ENCODE assay signal across 8 cellular contexts in the genomic region with DNA sequence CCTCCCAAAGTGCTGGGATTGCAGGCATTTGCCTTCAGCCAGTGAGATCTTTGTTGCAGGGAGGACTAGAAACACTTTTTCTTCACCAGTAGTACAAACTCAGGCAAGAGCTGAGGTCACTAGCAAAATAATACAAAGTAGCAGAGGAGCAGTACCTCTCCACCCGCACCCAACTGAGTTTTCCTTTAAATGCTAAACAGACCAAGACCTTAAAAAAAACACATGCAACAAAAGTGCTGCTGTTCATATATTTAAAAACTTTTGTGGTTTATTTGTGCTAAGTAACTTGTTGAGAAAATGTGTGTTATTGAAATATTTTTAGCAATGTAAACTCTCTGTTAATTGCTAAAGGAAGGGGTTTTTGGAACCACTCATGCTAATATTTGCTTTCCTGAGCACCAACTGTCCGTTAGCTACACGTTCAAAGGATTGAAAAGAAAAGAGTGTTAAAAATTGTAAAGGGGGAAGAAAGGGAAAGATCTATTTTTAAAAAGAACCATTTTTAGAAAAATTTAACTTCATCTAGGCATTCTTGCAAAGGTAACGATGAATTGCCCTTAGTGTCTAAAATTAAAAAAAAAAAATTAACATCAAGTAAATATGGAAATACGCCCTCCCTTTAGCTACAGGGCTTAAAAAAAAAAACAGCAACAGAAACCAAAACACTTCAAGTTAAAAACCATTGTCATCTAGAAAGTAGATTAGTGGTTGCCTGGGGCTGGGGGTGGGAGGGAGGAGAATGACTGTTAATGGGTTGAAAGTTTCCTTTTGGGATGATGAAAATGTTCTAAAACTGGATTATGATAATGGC.
DNase-seq lines count a peak whose midpoint lies in the region; ATAC-seq, FAIRE-seq and TF ChIP-seq lines count a peak whose summit lies in the region.

No MANE protein-coding gene starts in this region.

- peaks cover 10% of the 10 kb centered on the region for H3K4me1 Mint-ChIP-seq in activated T-helper 17 cell treated with anti-CD3 and anti-CD28 coated beads, Interleukin-2, amount 50 U/mL, for 72 hours

- POLR2A ChIA-PET in A549 (lab: Yijun Ruan, JAX), result no interaction called here

- DNase-seq in A549 (ENCODE audit: low read depth in 1 of 2, low spot score in 1 of 2), result no peak
- DNase-seq in NCI-H526 treated with DMSO at 0.1 percent for 48 hours (lab: John Stamatoyannopoulos, UW), result no peak
- DNase-seq in effector memory CD4-positive, alpha-beta T cell, result no peak
- no peak for DNase-seq in breast epithelium (ENCODE audit: low spot score in 2 of 2)
- no peak for DNase-seq in DMS114 treated with DMSO at 0.1 percent for 48 hours (lab: John Stamatoyannopoulos, UW; ENCODE audit: unreplicated experiment)

- H3K4me3 Mint-ChIP-seq in activated T-helper 17 cell treated with anti-CD3 and anti-CD28 coated beads, Interleukin-2, amount 50 U/mL, for 72 hours, result peak overlapping the region; percentile 50

- no peaks in the 10 kb centered on the region for H3K4me1 ChIP-seq in A549
- no peaks in the 10 kb centered on the region for H3K4me1 ChIP-seq in effector memory CD4-positive, alpha-beta T cell (ENCODE audit: control insufficient read depth, insufficient read depth, low read length, poor library complexity, severe bottlenecking)
- H3K4me1 ChIP-seq in breast epithelium, result no peaks in the 10 kb centered on the region

- TF ChIP-seq POLR2A in A549 (IDR thresholded peaks at IDR 0.05; ENCODE audit: low read length), result no peak
- TF ChIP-seq POLR2A in breast epithelium (IDR thresholded peaks at IDR 0.05), result no peak

- no peak for TF ChIP-seq RAD21 in A549 (conservative IDR thresholded peaks at IDR 0.05 in 1 of 2, IDR thresholded peaks at IDR 0.05 in 1 of 2)

- no peak overlapping the region for H3K4me3 ChIP-seq in A549
- H3K4me3 ChIP-seq in effector memory CD4-positive, alpha-beta T cell (ENCODE audit: insufficient read depth, low read depth, low read length, poor library complexity, severe bottlenecking), result no peak overlapping the region
- no peak overlapping the region for H3K4me3 ChIP-seq in breast epithelium

- no peaks in the 10 kb centered on the region for H3K36me3 ChIP-seq in effector memory CD4-positive, alpha-beta T cell (ENCODE audit: control insufficient read depth, insufficient read depth, low read length)
- H3K36me3 ChIP-seq in breast epithelium, result no peaks in the 10 kb centered on the region

- ATAC-seq in A549, result no peak
- ATAC-seq in GM19372 (IDR thresholded peaks at IDR 0.05; ENCODE audit: low read depth, unreplicated experiment), result peak; percentile 80
- peak; percentile 93 for ATAC-seq in HG03159 (IDR thresholded peaks at IDR 0.05; ENCODE audit: unreplicated experiment)
- ATAC-seq in activated T-helper 17 cell treated with anti-CD3 and anti-CD28 coated beads, Interleukin-2, amount 50 U/mL, for 72 hours (replicated peaks), result peak; percentile 95

- FAIRE-seq in A549 (lab: Jason Lieb, UNC), result no peak

- H3K27me3 Mint-ChIP-seq in activated T-helper 17 cell treated with anti-CD3 and anti-CD28 coated beads, Interleukin-2, amount 50 U/mL, for 72 hours, result peaks cover 6% of the 10 kb centered on the region

- TF ChIP-seq CTCF in A549 (IDR thresholded peaks at IDR 0.05) (no peak), breast epithelium (IDR thresholded peaks at IDR 0.05) (no peak)

- H3K27ac ChIP-seq in A549, result no peak overlapping the region
- H3K27ac ChIP-seq in effector memory CD4-positive, alpha-beta T cell (ENCODE audit: insufficient read depth, low read length, poor library complexity, severe bottlenecking), result no peak overlapping the region
- no peak overlapping the region for H3K27ac ChIP-seq in breast epithelium

- CTCF ChIA-PET in A549 (lab: Yijun Ruan, JAX), result interaction anchor here (1.4 to 2.6 kb wide), 2 partner anchors 8 to 23 kb away, joined by 3 to 9 read pairs; no protein-coding TSS in a partner anchor

- H3K9me3 ChIP-seq in A549 (no peaks in the 10 kb centered on the region), breast epithelium (no peaks in the 10 kb centered on the region)
- H3K9me3 ChIP-seq in effector memory CD4-positive, alpha-beta T cell (ENCODE audit: control insufficient read depth, low read length), result no peaks in the 10 kb centered on the region

- intact Hi-C loops in breast epithelium (cut with DNase I; ENCODE audit: low total_unique reads), result no loop called here

- peak overlapping the region; percentile 9; the same call in 1 of the 3 replicates for H3K4me2 ChIP-seq in A549

- H3K27me3 ChIP-seq in effector memory CD4-positive, alpha-beta T cell (replicated peaks; ENCODE audit: control insufficient read depth, insufficient read depth, low read length, poor library complexity, severe bottlenecking), result no peaks in the 10 kb centered on the region
- H3K27me3 ChIP-seq in breast epithelium, result no peaks in the 10 kb centered on the region

- no peaks in the 10 kb centered on the region for H3K9me3 Mint-ChIP-seq in activated T-helper 17 cell treated with anti-CD3 and anti-CD28 coated beads, Interleukin-2, amount 50 U/mL, for 72 hours

- no peak for TF ChIP-seq EP300 in A549 (IDR thresholded peaks at IDR 0.05)

- H3K27ac Mint-ChIP-seq in activated T-helper 17 cell treated with anti-CD3 and anti-CD28 coated beads, Interleukin-2, amount 50 U/mL, for 72 hours, result peak overlapping the region; percentile 69

- no peaks in the 10 kb centered on the region for H3K36me3 Mint-ChIP-seq in activated T-helper 17 cell treated with anti-CD3 and anti-CD28 coated beads, Interleukin-2, amount 50 U/mL, for 72 hours (ENCODE audit: low read depth)

- 78% methylated on average over 5 of the region's 5 CpGs for WGBS in A549 (ENCODE audit: missing lambda C conversion rate)

TF ChIP-seq in A549, 52 proteins besides CTCF, POLR2A, EP300 and RAD21:
- TF ChIP-seq JUN (IDR thresholded peaks at IDR 0.05) (no peak), EHF (CRISPR knock-in tag; IDR thresholded peaks at IDR 0.05) (no peak), SREBF2 (IDR thresholded peaks at IDR 0.05) (no peak), PHF8 (IDR thresholded peaks at IDR 0.05; ENCODE audit: borderline replicate concordance, low read depth) (no peak), ZFP36 (IDR thresholded peaks at IDR 0.05; ENCODE audit: borderline replicate concordance, partially characterized antibody) (no peak), HDAC2 (IDR thresholded peaks at IDR 0.05) (no peak), HOXB13 (CRISPR knock-in tag; IDR thresholded peaks at IDR 0.05; ENCODE audit: low read depth) (no peak), HEYL (CRISPR knock-in tag; IDR thresholded peaks at IDR 0.05) (no peak)
- TF ChIP-seq, protein P1, sequence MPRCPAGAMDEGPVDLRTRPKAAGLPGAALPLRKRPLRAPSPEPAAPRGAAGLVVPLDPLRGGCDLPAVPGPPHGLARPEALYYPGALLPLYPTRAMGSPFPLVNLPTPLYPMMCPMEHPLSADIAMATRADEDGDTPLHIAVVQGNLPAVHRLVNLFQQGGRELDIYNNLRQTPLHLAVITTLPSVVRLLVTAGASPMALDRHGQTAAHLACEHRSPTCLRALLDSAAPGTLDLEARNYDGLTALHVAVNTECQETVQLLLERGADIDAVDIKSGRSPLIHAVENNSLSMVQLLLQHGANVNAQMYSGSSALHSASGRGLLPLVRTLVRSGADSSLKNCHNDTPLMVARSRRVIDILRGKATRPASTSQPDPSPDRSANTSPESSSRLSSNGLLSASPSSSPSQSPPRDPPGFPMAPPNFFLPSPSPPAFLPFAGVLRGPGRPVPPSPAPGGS (IDR thresholded peaks at IDR 0.05), result no peak
- TF ChIP-seq, protein P2, sequence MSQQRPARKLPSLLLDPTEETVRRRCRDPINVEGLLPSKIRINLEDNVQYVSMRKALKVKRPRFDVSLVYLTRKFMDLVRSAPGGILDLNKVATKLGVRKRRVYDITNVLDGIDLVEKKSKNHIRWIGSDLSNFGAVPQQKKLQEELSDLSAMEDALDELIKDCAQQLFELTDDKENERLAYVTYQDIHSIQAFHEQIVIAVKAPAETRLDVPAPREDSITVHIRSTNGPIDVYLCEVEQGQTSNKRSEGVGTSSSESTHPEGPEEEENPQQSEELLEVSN (IDR thresholded peaks at IDR 0.05; ENCODE audit: borderline replicate concordance, low read depth), result no peak
TF ChIP-seq in A549: peak in this region for 0.

Comparison
In these comparisons a context has a peak if more than half of its experiments do, and no peak if none do; other contexts are left out.
1. ATAC-seq: peak in GM19372 (single experiment), HG03159 (single experiment) and activated T-helper 17 cell treated with anti-CD3 and anti-CD28 coated beads, Interleukin-2, amount 50 U/mL, for 72 hours (single experiment); none in A549 (0 of 2).